In the genomic region with DNA sequence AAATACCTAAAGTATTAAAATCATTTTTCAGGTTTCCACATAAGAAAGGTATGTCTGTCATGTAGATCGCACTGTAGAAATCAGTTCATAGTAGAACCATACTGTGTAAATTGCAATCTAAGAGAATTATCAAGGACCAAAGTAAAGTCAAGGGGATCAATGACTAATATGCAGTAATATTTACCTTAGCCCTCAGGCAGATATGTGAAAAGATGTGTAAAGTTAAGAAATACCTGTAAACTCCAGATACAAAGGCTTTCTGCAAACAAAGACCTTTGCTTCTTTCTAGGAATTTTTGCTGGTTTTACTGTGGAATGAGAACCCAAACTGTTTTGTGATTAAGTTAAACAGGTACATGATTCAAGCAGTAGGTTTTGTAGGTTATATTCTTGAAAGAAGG, we compare ENCODE assay signal across 1 cellular context.
TF ChIP-seq lines count a peak whose summit lies in the region.

No MANE protein-coding gene starts in this region.

TF ChIP-seq in HepG2, 621 proteins besides CTCF, POLR2A, EP300 and RAD21 (continued from another document and continues in another):
- TF ChIP-seq, protein P1, sequence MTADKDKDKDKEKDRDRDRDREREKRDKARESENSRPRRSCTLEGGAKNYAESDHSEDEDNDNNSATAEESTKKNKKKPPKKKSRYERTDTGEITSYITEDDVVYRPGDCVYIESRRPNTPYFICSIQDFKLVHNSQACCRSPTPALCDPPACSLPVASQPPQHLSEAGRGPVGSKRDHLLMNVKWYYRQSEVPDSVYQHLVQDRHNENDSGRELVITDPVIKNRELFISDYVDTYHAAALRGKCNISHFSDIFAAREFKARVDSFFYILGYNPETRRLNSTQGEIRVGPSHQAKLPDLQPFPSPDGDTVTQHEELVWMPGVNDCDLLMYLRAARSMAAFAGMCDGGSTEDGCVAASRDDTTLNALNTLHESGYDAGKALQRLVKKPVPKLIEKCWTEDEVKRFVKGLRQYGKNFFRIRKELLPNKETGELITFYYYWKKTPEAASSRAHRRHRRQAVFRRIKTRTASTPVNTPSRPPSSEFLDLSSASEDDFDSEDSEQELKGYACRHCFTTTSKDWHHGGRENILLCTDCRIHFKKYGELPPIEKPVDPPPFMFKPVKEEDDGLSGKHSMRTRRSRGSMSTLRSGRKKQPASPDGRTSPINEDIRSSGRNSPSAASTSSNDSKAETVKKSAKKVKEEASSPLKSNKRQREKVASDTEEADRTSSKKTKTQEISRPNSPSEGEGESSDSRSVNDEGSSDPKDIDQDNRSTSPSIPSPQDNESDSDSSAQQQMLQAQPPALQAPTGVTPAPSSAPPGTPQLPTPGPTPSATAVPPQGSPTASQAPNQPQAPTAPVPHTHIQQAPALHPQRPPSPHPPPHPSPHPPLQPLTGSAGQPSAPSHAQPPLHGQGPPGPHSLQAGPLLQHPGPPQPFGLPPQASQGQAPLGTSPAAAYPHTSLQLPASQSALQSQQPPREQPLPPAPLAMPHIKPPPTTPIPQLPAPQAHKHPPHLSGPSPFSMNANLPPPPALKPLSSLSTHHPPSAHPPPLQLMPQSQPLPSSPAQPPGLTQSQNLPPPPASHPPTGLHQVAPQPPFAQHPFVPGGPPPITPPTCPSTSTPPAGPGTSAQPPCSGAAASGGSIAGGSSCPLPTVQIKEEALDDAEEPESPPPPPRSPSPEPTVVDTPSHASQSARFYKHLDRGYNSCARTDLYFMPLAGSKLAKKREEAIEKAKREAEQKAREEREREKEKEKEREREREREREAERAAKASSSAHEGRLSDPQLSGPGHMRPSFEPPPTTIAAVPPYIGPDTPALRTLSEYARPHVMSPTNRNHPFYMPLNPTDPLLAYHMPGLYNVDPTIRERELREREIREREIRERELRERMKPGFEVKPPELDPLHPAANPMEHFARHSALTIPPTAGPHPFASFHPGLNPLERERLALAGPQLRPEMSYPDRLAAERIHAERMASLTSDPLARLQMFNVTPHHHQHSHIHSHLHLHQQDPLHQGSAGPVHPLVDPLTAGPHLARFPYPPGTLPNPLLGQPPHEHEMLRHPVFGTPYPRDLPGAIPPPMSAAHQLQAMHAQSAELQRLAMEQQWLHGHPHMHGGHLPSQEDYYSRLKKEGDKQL (CRISPR knock-in tag; IDR thresholded peaks at IDR 0.05; ENCODE audit: low read depth): peak; percentile 96
- TF ChIP-seq ZNF138 (CRISPR knock-in tag; IDR thresholded peaks at IDR 0.05; ENCODE audit: low read depth) (no peak), U2AF1 (optimal IDR thresholded peaks at IDR 0.05; ENCODE audit: low read depth, low read length) (no peak), FOXA1 (IDR thresholded peaks at IDR 0.05) (no peak), FOXA1 (CRISPR knock-in tag; IDR thresholded peaks at IDR 0.05) (peak; percentile 71), FIP1L1 (IDR thresholded peaks at IDR 0.05; ENCODE audit: borderline replicate concordance, insufficient read depth, low read depth, low read length) (no peak), ATRX (CRISPR knock-in tag; IDR thresholded peaks at IDR 0.05; ENCODE audit: borderline replicate concordance) (no peak), SMARCE1 (IDR thresholded peaks at IDR 0.05; ENCODE audit: borderline replicate concordance) (no peak), SOX5 (CRISPR knock-in tag; IDR thresholded peaks at IDR 0.05; ENCODE audit: borderline replicate concordance) (peak; percentile 80; the same call in 1 of the 2 replicates), MIXL1 (CRISPR knock-in tag; IDR thresholded peaks at IDR 0.05) (0 out of 2 replicates have a peak, but pooled peaks have one; percentile 19), PRMT3 (CRISPR knock-in tag; IDR thresholded peaks at IDR 0.05; ENCODE audit: borderline replicate concordance, low read depth) (no peak), ZBTB20 (CRISPR knock-in tag; IDR thresholded peaks at IDR 0.05; ENCODE audit: borderline replicate concordance, low read depth) (no peak), CREB3 (CRISPR knock-in tag; IDR thresholded peaks at IDR 0.05) (no peak), TCF7 (IDR thresholded peaks at IDR 0.05; ENCODE audit: low read depth) (peak; percentile 84), ZNF143 (CRISPR knock-in tag; IDR thresholded peaks at IDR 0.05) (no peak), HINFP (CRISPR knock-in tag; IDR thresholded peaks at IDR 0.05; ENCODE audit: low read depth) (no peak), MTA3 (CRISPR knock-in tag; IDR thresholded peaks at IDR 0.05) (no peak), REXO4 (CRISPR knock-in tag; IDR thresholded peaks at IDR 0.05; ENCODE audit: borderline replicate concordance) (no peak), DR1 (CRISPR knock-in tag; IDR thresholded peaks at IDR 0.05) (no peak), HMG20B (CRISPR knock-in tag; conservative IDR thresholded peaks at IDR 0.05) (peak; percentile 88), SNAPC4 (CRISPR knock-in tag; IDR thresholded peaks at IDR 0.05) (no peak), SUZ12 (IDR thresholded peaks at IDR 0.05; ENCODE audit: low read depth, low read length) (no peak), ZNF609 (CRISPR knock-in tag; IDR thresholded peaks at IDR 0.05; ENCODE audit: borderline replicate concordance) (peak; percentile 95), ATF7 (IDR thresholded peaks at IDR 0.05) (no peak), ATF7 (CRISPR knock-in tag; IDR thresholded peaks at IDR 0.05) (no peak), TOE1 (CRISPR knock-in tag; IDR thresholded peaks at IDR 0.05) (no peak)
- TF ChIP-seq, protein P2, sequence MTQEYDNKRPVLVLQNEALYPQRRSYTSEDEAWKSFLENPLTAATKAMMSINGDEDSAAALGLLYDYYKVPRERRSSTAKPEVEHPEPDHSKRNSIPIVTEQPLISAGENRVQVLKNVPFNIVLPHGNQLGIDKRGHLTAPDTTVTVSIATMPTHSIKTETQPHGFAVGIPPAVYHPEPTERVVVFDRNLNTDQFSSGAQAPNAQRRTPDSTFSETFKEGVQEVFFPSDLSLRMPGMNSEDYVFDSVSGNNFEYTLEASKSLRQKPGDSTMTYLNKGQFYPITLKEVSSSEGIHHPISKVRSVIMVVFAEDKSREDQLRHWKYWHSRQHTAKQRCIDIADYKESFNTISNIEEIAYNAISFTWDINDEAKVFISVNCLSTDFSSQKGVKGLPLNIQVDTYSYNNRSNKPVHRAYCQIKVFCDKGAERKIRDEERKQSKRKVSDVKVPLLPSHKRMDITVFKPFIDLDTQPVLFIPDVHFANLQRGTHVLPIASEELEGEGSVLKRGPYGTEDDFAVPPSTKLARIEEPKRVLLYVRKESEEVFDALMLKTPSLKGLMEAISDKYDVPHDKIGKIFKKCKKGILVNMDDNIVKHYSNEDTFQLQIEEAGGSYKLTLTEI (CRISPR knock-in tag; conservative IDR thresholded peaks at IDR 0.05): no peak
- TF ChIP-seq, protein P3, sequence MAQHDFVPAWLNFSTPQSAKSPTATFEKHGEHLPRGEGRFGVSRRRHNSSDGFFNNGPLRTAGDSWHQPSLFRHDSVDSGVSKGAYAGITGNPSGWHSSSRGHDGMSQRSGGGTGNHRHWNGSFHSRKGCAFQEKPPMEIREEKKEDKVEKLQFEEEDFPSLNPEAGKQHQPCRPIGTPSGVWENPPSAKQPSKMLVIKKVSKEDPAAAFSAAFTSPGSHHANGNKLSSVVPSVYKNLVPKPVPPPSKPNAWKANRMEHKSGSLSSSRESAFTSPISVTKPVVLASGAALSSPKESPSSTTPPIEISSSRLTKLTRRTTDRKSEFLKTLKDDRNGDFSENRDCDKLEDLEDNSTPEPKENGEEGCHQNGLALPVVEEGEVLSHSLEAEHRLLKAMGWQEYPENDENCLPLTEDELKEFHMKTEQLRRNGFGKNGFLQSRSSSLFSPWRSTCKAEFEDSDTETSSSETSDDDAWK (CRISPR knock-in tag; IDR thresholded peaks at IDR 0.05): no peak
